14 cellular contexts compared by ENCODE assay signal in genomic region chr20:13486694-13487093, GRCh38.
DNase-seq lines count a peak whose midpoint lies in the region; ATAC-seq and TF ChIP-seq lines count a peak whose summit lies in the region.
"Had no signal": no experiment of that assay in that cellular context is flagged by ENCODE, and none has a peak within 500 bp of the region (broad histone marks: within the 10 kb centered on the region; RNA-seq: fewer than 3 reads in every experiment).

No MANE protein-coding gene starts in this region.

- TF ChIP-seq CTCF in SK-N-SH (IDR thresholded peaks at IDR 0.05) (no peak), fibroblast of mammary gland (conservative IDR thresholded peaks at IDR 0.05; ENCODE audit: control insufficient read depth, insufficient read depth, low read depth, low read length) (no peak), left ventricle myocardium inferior (IDR thresholded peaks at IDR 0.05; ENCODE audit: borderline replicate concordance) (no peak)

- H3K4me2 ChIP-seq in SK-N-SH, result no peak overlapping the region
- H3K4me2 ChIP-seq: BLaER1 had no signal

- POLR2A ChIA-PET in SK-N-SH (lab: Yijun Ruan, JAX), result no interaction called here

- H3F3A ChIP-seq in SK-N-SH (replicated peaks; ENCODE audit: insufficient read depth), result no peaks in the 10 kb centered on the region

- CTCF ChIA-PET in SK-N-SH (lab: Yijun Ruan, JAX), result no interaction called here

- H3K9me3 ChIP-seq in SK-N-SH (no peaks in the 10 kb centered on the region), left ventricle myocardium inferior (replicated peaks) (peaks cover 5% of the 10 kb centered on the region)
- H3K9me3 ChIP-seq: Caco-2 had no signal

- 45% methylated on average over 5 of the region's 5 CpGs for WGBS in SK-N-SH (ENCODE audit: low lambda C conversion rate)

- no peak for DNase-seq in SK-N-SH
- peak; percentile 11 for DNase-seq in SK-N-DZ (ENCODE audit: low spot score)
- peak; percentile 21 for DNase-seq in fibroblast of mammary gland (ENCODE audit: low read depth)
- DNase-seq in activated CD4-positive, alpha-beta T cell treated with anti-CD3 and anti-CD28 coated beads for 4 hours, result no peak
- DNase-seq in left ventricle myocardium inferior, result no peak
- DNase-seq: AML-193; Caco-2; CD8-positive, alpha-beta memory T cell; GM23248 had no signal

- TF ChIP-seq EP300 in SK-N-SH (IDR thresholded peaks at IDR 0.05; ENCODE audit: borderline replicate concordance in 1 of 2, low read depth in 1 of 2, low read length in 1 of 2), result peak in 1 of 2 experiments; percentile 30; a peak in 1 of 4 replicates

- H3K27me3 ChIP-seq in SK-N-SH (ENCODE audit: insufficient read depth) (no peaks in the 10 kb centered on the region), left ventricle myocardium inferior (ENCODE audit: low read depth) (no peaks in the 10 kb centered on the region)
- H3K27me3 ChIP-seq: BLaER1 had no signal

- H3K27ac ChIP-seq in SK-N-SH (ENCODE audit: low read depth in 2 of 2, low read length in 1 of 2) (no peak overlapping the region; a peak in 2 of 4 replicates), left ventricle myocardium inferior (replicated peaks) (no peak overlapping the region)
- H3K27ac ChIP-seq: 22Rv1, BLaER1, GM23248 had no signal

- ATAC-seq in SK-N-SH treated with all-trans-retinoic acid at 6 μM for 48 hours, result no peak
- ATAC-seq in GM21717 (IDR thresholded peaks at IDR 0.05; ENCODE audit: unreplicated experiment), result no peak
- ATAC-seq: HCT116 had no signal

- no peaks in the 10 kb centered on the region for H3K79me2 ChIP-seq in SK-N-SH (ENCODE audit: insufficient read depth)

- H3K9ac ChIP-seq in SK-N-SH, result no peak overlapping the region
- H3K9ac ChIP-seq: BLaER1, GM23248 had no signal

- H3K4me1 ChIP-seq in SK-N-SH (ENCODE audit: control insufficient read depth in 1 of 2, insufficient read depth in 2 of 2, low read depth in 1 of 2, low read length in 1 of 2) (peaks cover 0 to 6% of the 10 kb centered on the region in 2 experiments; a peak in 3 of 4 replicates), left ventricle myocardium inferior (peaks cover 8% of the 10 kb centered on the region)
- H3K4me1 ChIP-seq: BLaER1 had no signal

- peaks cover 12 to 13% of the 10 kb centered on the region in 2 experiments for H3K36me3 ChIP-seq in SK-N-SH (replicated peaks in 1 of 2; ENCODE audit: control insufficient read depth in 1 of 2, insufficient read depth in 2 of 2, low read length in 1 of 2)
- peaks cover 15% of the 10 kb centered on the region for H3K36me3 ChIP-seq in left ventricle myocardium inferior

- no peak for TF ChIP-seq RAD21 in SK-N-SH (IDR thresholded peaks at IDR 0.05; ENCODE audit: low read length)

- intact Hi-C loops in left ventricle myocardium inferior (cut with micrococcal nuclease), result no loop called here

- H2AFZ ChIP-seq in SK-N-SH (ENCODE audit: low read depth), result no peak overlapping the region
- H2AFZ ChIP-seq: GM23248 had no signal

- no peaks in the 10 kb centered on the region for H4K20me1 ChIP-seq in SK-N-SH (ENCODE audit: insufficient read depth)
- H4K20me1 ChIP-seq: BLaER1 had no signal

- no peak overlapping the region for H3K4me3 ChIP-seq in SK-N-SH (ENCODE audit: low read depth in 2 of 2, low read length in 1 of 2)
- no peak overlapping the region for H3K4me3 ChIP-seq in fibroblast of mammary gland (ENCODE audit: control insufficient read depth, low read depth, low read length)
- H3K4me3 ChIP-seq in left ventricle myocardium inferior, result no peak overlapping the region
- H3K4me3 ChIP-seq: BLaER1, GM23248 had no signal

- no peaks in the 10 kb centered on the region for H3K9me2 ChIP-seq in SK-N-SH

TF ChIP-seq in SK-N-SH treated with all-trans-retinoic acid at 6 μM for 48 hours, 23 proteins besides CTCF, POLR2A, EP300 and RAD21:
- TF ChIP-seq TCF4 (CRISPR knock-in tag; IDR thresholded peaks at IDR 0.05; ENCODE audit: borderline replicate concordance) (peak; percentile 49; the same call in 1 of the 2 replicates), ARNTL (CRISPR knock-in tag; IDR thresholded peaks at IDR 0.05; ENCODE audit: borderline replicate concordance, low read depth) (no peak), CSDC2 (CRISPR knock-in tag; IDR thresholded peaks at IDR 0.05) (no peak), TSHZ2 (CRISPR knock-in tag; IDR thresholded peaks at IDR 0.05) (no peak), ZC3H10 (CRISPR knock-in tag; IDR thresholded peaks at IDR 0.05) (no peak)

TF ChIP-seq in SK-N-SH, 30 proteins besides CTCF, POLR2A, EP300 and RAD21:
- TF ChIP-seq MEF2A (IDR thresholded peaks at IDR 0.05; ENCODE audit: borderline replicate concordance, low read depth), result no peak
- no peak for TF ChIP-seq MXI1 (IDR thresholded peaks at IDR 0.05; ENCODE audit: low read depth, low read length)
- no peak for TF ChIP-seq RXRA (IDR thresholded peaks at IDR 0.05; ENCODE audit: borderline replicate concordance, low read depth)
- TF ChIP-seq YY1 (IDR thresholded peaks at IDR 0.05; ENCODE audit: low read depth), result no peak
- no peak for TF ChIP-seq FOSL2 (IDR thresholded peaks at IDR 0.05; ENCODE audit: borderline replicate concordance, low read depth)
- no peak for TF ChIP-seq USF1 (IDR thresholded peaks at IDR 0.05; ENCODE audit: borderline replicate concordance, low read depth)
- TF ChIP-seq JUND (IDR thresholded peaks at IDR 0.05), result no peak
- TF ChIP-seq SIN3A (IDR thresholded peaks at IDR 0.05; ENCODE audit: borderline replicate concordance, low read depth, low read length), result no peak
- no peak for TF ChIP-seq RFX5 (IDR thresholded peaks at IDR 0.05; ENCODE audit: low read length)
- no peak for TF ChIP-seq NRF1 (IDR thresholded peaks at IDR 0.05; ENCODE audit: low read depth, low read length)
- TF ChIP-seq EZH2phosphoT487 (IDR thresholded peaks at IDR 0.05; ENCODE audit: borderline replicate concordance, low read depth), result no peak
- no peak for TF ChIP-seq TEAD4 (IDR thresholded peaks at IDR 0.05; ENCODE audit: borderline replicate concordance, insufficient read depth)
- TF ChIP-seq NFIC (IDR thresholded peaks at IDR 0.05; ENCODE audit: borderline replicate concordance), result no peak
- TF ChIP-seq CHD2 (IDR thresholded peaks at IDR 0.05; ENCODE audit: low read length, partially characterized antibody), result no peak
- TF ChIP-seq ZBTB33 (IDR thresholded peaks at IDR 0.05; ENCODE audit: borderline replicate concordance, low read depth), result no peak

Comparison
In these comparisons a context has a peak if more than half of its experiments do, and no peak if none do; other contexts are left out.
1. DNase-seq: peak in SK-N-DZ (single experiment) and fibroblast of mammary gland (single experiment); none in SK-N-SH (single experiment), activated CD4-positive, alpha-beta T cell treated with anti-CD3 and anti-CD28 coated beads for 4 hours (0 of 2) and left ventricle myocardium inferior (single experiment).